Comparison of ENCODE assay signal across 15 cellular contexts in the genomic region with DNA sequence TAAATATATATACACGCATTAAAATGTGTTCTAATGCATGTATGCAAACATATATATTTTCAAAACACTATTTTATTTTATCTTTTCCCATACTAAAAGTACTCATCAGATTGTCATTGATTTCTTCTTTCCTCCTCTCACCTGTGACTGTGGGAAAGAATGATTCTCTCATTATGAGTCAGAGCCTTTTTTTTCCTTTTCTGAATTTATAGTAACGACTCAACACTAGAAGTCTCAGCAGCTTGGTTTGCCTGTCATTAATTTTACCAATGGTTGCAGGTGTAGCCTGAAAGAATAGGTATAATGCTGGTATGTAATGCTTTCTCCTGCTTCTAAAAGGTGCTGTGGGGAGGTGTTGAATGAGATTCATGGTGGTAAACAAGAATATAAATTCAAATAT.
DNase-seq lines count a peak whose midpoint lies in the region; ATAC-seq, FAIRE-seq and TF ChIP-seq lines count a peak whose summit lies in the region.
"Had no signal": no experiment of that assay in that cellular context is flagged by ENCODE, and none has a peak within 500 bp of the region (broad histone marks: within the 10 kb centered on the region; RNA-seq: fewer than 3 reads in every experiment).

No MANE protein-coding gene starts in this region.

- DNase-seq in ELR (ENCODE audit: low read depth) (peak; percentile 58), bronchial epithelial cell (ENCODE audit: low read depth) (peak; percentile 68), globus pallidus (ENCODE audit: low spot score) (no peak), MG63 (no peak), NCI-H524 (lab: John Stamatoyannopoulos, UW) (no peak), iPS-NIHi7 (ENCODE audit: extremely low spot score) (no peak)
- DNase-seq: activated T-cell treated with anti-CD3 and anti-CD28 coated beads, Interleukin-2, amount 50 U/mL, for 1 hour; effector CD8-positive, alpha-beta T cell; naive B cell; NCI-H1417 treated with DMSO at 0.1 percent for 48 hours; NCI-H774; Right ventricle myocardium superior; sigmoid colon had no signal

- no peaks in the 10 kb centered on the region for H3K36me3 ChIP-seq in bronchial epithelial cell (ENCODE audit: control insufficient read depth, insufficient read depth, low read length)
- H3K36me3 ChIP-seq in MG63 = no peaks in the 10 kb centered on the region
- H3K36me3 ChIP-seq: sigmoid colon had no signal

- H3K4me3 ChIP-seq in bronchial epithelial cell (ENCODE audit: low read depth, low read length) = no peak overlapping the region
- no peak overlapping the region for H3K4me3 ChIP-seq in MG63
- H3K4me3 ChIP-seq: sigmoid colon had no signal

- ATAC-seq in GM19351 (IDR thresholded peaks at IDR 0.05; ENCODE audit: unreplicated experiment) = peak; percentile 79
- peak; percentile 83 for ATAC-seq in HG02885 (IDR thresholded peaks at IDR 0.05; ENCODE audit: poor library complexity, unreplicated experiment)

- no peaks in the 10 kb centered on the region for H3K27me3 ChIP-seq in bronchial epithelial cell (ENCODE audit: control insufficient read depth, insufficient read depth, low read length)
- H3K27me3 ChIP-seq in MG63 = no peaks in the 10 kb centered on the region
- H3K27me3 ChIP-seq: sigmoid colon had no signal

- H3K9me3 ChIP-seq in MG63 = no peaks in the 10 kb centered on the region
- H3K9me3 ChIP-seq: sigmoid colon had no signal

- FAIRE-seq in bronchial epithelial cell (lab: Jason Lieb, UNC) = no peak

- no peak for TF ChIP-seq CTCF in bronchial epithelial cell (IDR thresholded peaks at IDR 0.05; ENCODE audit: insufficient read depth, low read length, severe bottlenecking)

Comparison
In these comparisons a context has a peak if more than half of its experiments do, and no peak if none do; other contexts are left out.
1. DNase-seq: peak in ELR (single experiment) and bronchial epithelial cell (single experiment); none in globus pallidus (single experiment), MG63 (single experiment), NCI-H524 (0 of 2) and iPS-NIHi7 (single experiment).